ENCODE assay signal across 27 cellular contexts in genomic region chr1:168480997-168481396, GRCh38.
DNase-seq lines count a peak whose midpoint lies in the region; ATAC-seq lines count a peak whose summit lies in the region.
"Had no signal": no experiment of that assay in that cellular context is flagged by ENCODE, and none has a peak within 500 bp of the region (broad histone marks: within the 10 kb centered on the region; RNA-seq: fewer than 3 reads in every experiment).

No MANE protein-coding gene starts in this region.

- H3K14ac ChIP-seq in neuronal stem cell (ENCODE audit: low read length) = no peak overlapping the region

- H3K27ac ChIP-seq in neuronal stem cell (replicated peaks; ENCODE audit: low read length) (no peak overlapping the region), GM23248 (no peak overlapping the region)
- H3K27ac ChIP-seq: BLaER1 treated with 17β-estradiol and CSF1 and Interleukin-3, amounts not matched to agents 10 nM and 100 nM; left lung had no signal

- no peaks in the 10 kb centered on the region for H3K79me1 ChIP-seq in neuronal stem cell (ENCODE audit: low read depth, low read length)

- H3K23ac ChIP-seq in neuronal stem cell (ENCODE audit: low read depth, low read length, poor library complexity) = no peak overlapping the region

- no peak overlapping the region for H3K4me2 ChIP-seq in neuronal stem cell (ENCODE audit: insufficient read depth, low read length, poor library complexity, severe bottlenecking)
- no peak overlapping the region for H3K4me2 ChIP-seq in GM23248 (ENCODE audit: unreplicated experiment)
- H3K4me2 ChIP-seq: BLaER1 treated with 17β-estradiol and CSF1 and Interleukin-3, amounts not matched to agents 10 nM and 100 nM; SK-N-SH had no signal

- in situ Hi-C loops in GM23248 (cut with MboI) = no loop called here

- H3K79me2 ChIP-seq in GM23248 (ENCODE audit: insufficient read depth) = no peaks in the 10 kb centered on the region

- peak overlapping the region; percentile 26 for H3K27ac Mint-ChIP-seq in stimulated activated naive CD8-positive, alpha-beta T cell treated with anti-CD3 and anti-CD28 coated beads, Interleukin-15, Interleukin-2, amounts not matched to agents 100 ng/mL and 50 ng/mL, for 24 hours
- peak overlapping the region; percentile 11 to 76 for H3K27ac Mint-ChIP-seq in effector memory CD8-positive, alpha-beta T cell
- H3K27ac Mint-ChIP-seq: activated CD8-positive, alpha-beta memory T cell treated with anti-CD3 and anti-CD28 coated beads, Interleukin-2, amount 10 ng/mL, durations not matched to agents 7 days and 5 days had no signal

- no peaks in the 10 kb centered on the region for H3K9me2 ChIP-seq in GM23248 (ENCODE audit: insufficient read depth)
- H3K9me2 ChIP-seq: SK-N-SH had no signal

- H2AFZ ChIP-seq in neuronal stem cell (ENCODE audit: low read length) = no peak overlapping the region
- H2AFZ ChIP-seq in GM23248 = no peak overlapping the region

- H3K18ac ChIP-seq in neuronal stem cell (ENCODE audit: low read length) = no peak overlapping the region

- H3K36me3 ChIP-seq in neuronal stem cell (replicated peaks in 1 of 2; ENCODE audit: control insufficient read depth in 2 of 2, insufficient read depth in 2 of 2, low read length in 2 of 2) (no peaks in the 10 kb centered on the region), GM23248 (ENCODE audit: low read depth) (no peaks in the 10 kb centered on the region)
- H3K36me3 ChIP-seq: BLaER1 treated with 17β-estradiol and CSF1 and Interleukin-3, amounts not matched to agents 10 nM and 100 nM; heart right ventricle; left lung had no signal

- H2BK12ac ChIP-seq in neuronal stem cell (ENCODE audit: low read length) = no peak overlapping the region

- peaks cover 5% of the 10 kb centered on the region for H3K9me3 Mint-ChIP-seq in stimulated activated naive CD8-positive, alpha-beta T cell treated with anti-CD3 and anti-CD28 coated beads, Interleukin-15, Interleukin-2, amounts not matched to agents 100 ng/mL and 50 ng/mL, for 24 hours
- H3K9me3 Mint-ChIP-seq in effector memory CD8-positive, alpha-beta T cell = peaks cover 0 to 1% of the 10 kb centered on the region in 2 donors

- H3F3A ChIP-seq in GM23248 (ENCODE audit: insufficient read depth) = peaks cover 35% of the 10 kb centered on the region

- no peak for ATAC-seq in stimulated activated naive CD8-positive, alpha-beta T cell treated with anti-CD3 and anti-CD28 coated beads, Interleukin-15, Interleukin-2, amounts not matched to agents 100 U/mL and 50 U/mL, for 24 hours
- ATAC-seq in effector memory CD8-positive, alpha-beta T cell (replicated peaks) = no peak
- no peak for ATAC-seq in GM18867 (IDR thresholded peaks at IDR 0.05; ENCODE audit: unreplicated experiment)
- ATAC-seq: activated CD8-positive, alpha-beta memory T cell treated with anti-CD3 and anti-CD28 coated beads, Interleukin-2, amount 10 ng/mL, durations not matched to agents 7 days and 5 days; left lung had no signal

- no peak overlapping the region for H3K4me3 Mint-ChIP-seq in stimulated activated naive CD8-positive, alpha-beta T cell treated with anti-CD3 and anti-CD28 coated beads, Interleukin-15, Interleukin-2, amounts not matched to agents 100 ng/mL and 50 ng/mL, for 24 hours
- H3K4me3 Mint-ChIP-seq in effector memory CD8-positive, alpha-beta T cell = peak overlapping the region in 1 of 2 donors; percentile 23
- H3K4me3 Mint-ChIP-seq: activated CD8-positive, alpha-beta memory T cell treated with anti-CD3 and anti-CD28 coated beads, Interleukin-2, amount 10 ng/mL, durations not matched to agents 7 days and 5 days had no signal

- H3K4me1 Mint-ChIP-seq in stimulated activated naive CD8-positive, alpha-beta T cell treated with anti-CD3 and anti-CD28 coated beads, Interleukin-15, Interleukin-2, amounts not matched to agents 100 ng/mL and 50 ng/mL, for 24 hours (ENCODE audit: low read depth) = peaks cover 76% of the 10 kb centered on the region
- H3K4me1 Mint-ChIP-seq in effector memory CD8-positive, alpha-beta T cell (ENCODE audit: low read depth in 2 of 2) = peaks cover 60 to 64% of the 10 kb centered on the region in 2 donors

- no CpG with 5 or more reads among the region's 2 CpGs for WGBS in neuronal stem cell (ENCODE audit: extremely low coverage in 2 of 2, insufficient read length in 2 of 2, insufficient replicate concordance in 1 of 2), 2 donors
- 100% methylated on average over 2 of the region's 2 CpGs for WGBS in GM23248 (ENCODE audit: low coverage in 1 of 2, low lambda C conversion rate in 2 of 2, missing lambda C conversion rate in 2 of 2), 2 experiments

- H3K4ac ChIP-seq in neuronal stem cell (ENCODE audit: low read length) = no peak overlapping the region

- H3K9ac ChIP-seq in neuronal stem cell (ENCODE audit: low read depth, low read length, poor library complexity) (no peak overlapping the region), GM23248 (no peak overlapping the region)
- H3K9ac ChIP-seq: BLaER1 treated with 17β-estradiol and CSF1 and Interleukin-3, amounts not matched to agents 10 nM and 100 nM; SK-N-SH had no signal

- peak overlapping the region; percentile 2 for H2BK120ac ChIP-seq in neuronal stem cell (ENCODE audit: low read depth, low read length)

- H3K4me1 ChIP-seq in neuronal stem cell (ENCODE audit: control insufficient read depth in 2 of 2, insufficient read depth in 1 of 2, low read depth in 1 of 2, low read length in 2 of 2) (peaks cover 5 to 8% of the 10 kb centered on the region in 2 donors), GM23248 (ENCODE audit: insufficient read depth) (peaks cover 41% of the 10 kb centered on the region)

- no peak overlapping the region for H4K8ac ChIP-seq in neuronal stem cell (ENCODE audit: low read depth, low read length)

- no peak overlapping the region for H2BK15ac ChIP-seq in neuronal stem cell (ENCODE audit: low read length)

- no peak for DNase-seq in stimulated activated naive CD8-positive, alpha-beta T cell treated with anti-CD3 and anti-CD28 coated beads, Interleukin-15, Interleukin-2, amounts not matched to agents 100 U/mL and 50 U/mL, for 24 hours
- DNase-seq in effector memory CD8-positive, alpha-beta T cell = no peak
- DNase-seq in neuronal stem cell (ENCODE audit: low spot score) (no peak), AG20443 (ENCODE audit: low spot score) (no peak), cerebellum (ENCODE audit: low spot score) (no peak), GM23248 (no peak)
- DNase-seq: ACHN; activated CD4-positive, alpha-beta T cell treated with anti-CD3 and anti-CD28 coated beads for 48 hours; activated CD8-positive, alpha-beta memory T cell treated with anti-CD3 and anti-CD28 coated beads, Interleukin-2, amount 10 ng/mL, durations not matched to agents 7 days and 5 days; activated naive CD4-positive, alpha-beta T cell treated with anti-CD3 and anti-CD28 coated beads, Interleukin-2, amount 50 U/mL, for 16 hours; anterior cingulate cortex; Calu3; heart right ventricle; Karpas-422; left lung; NCI-H1048; NCI-H1694 treated with DMSO at 0.1 percent for 48 hours; NCI-H2171; NCI-H524 treated with DMSO at 0.1 percent for 48 hours; posterior cingulate gyrus; SK-N-SH; stimulated activated CD8-positive, alpha-beta memory T cell treated with anti-CD3 and anti-CD28 coated beads, Interleukin-4, amount 100 ng/mL, for 48 hours; substantia nigra; T-helper 2 cell had no signal

- H3K9me3 ChIP-seq in neuronal stem cell (replicated peaks in 1 of 2; ENCODE audit: control insufficient read depth in 2 of 2, insufficient read depth in 1 of 2, low read depth in 1 of 2, low read length in 2 of 2) (no peaks in the 10 kb centered on the region), GM23248 (ENCODE audit: low read depth) (no peaks in the 10 kb centered on the region)
- H3K9me3 ChIP-seq: heart right ventricle, left lung, SK-N-SH had no signal

- peaks cover 2% of the 10 kb centered on the region for H3K36me3 Mint-ChIP-seq in stimulated activated naive CD8-positive, alpha-beta T cell treated with anti-CD3 and anti-CD28 coated beads, Interleukin-15, Interleukin-2, amounts not matched to agents 100 ng/mL and 50 ng/mL, for 24 hours (ENCODE audit: low read depth)
- no peaks in the 10 kb centered on the region for H3K36me3 Mint-ChIP-seq in effector memory CD8-positive, alpha-beta T cell (ENCODE audit: insufficient read depth)

- H4K91ac ChIP-seq in neuronal stem cell (ENCODE audit: low read depth, low read length, poor library complexity) = no peak overlapping the region

- H3K4me3 ChIP-seq in neuronal stem cell (ENCODE audit: low read length in 2 of 2) = no peak overlapping the region
- no peak overlapping the region for H3K4me3 ChIP-seq in GM23248
- H3K4me3 ChIP-seq: BLaER1 treated with 17β-estradiol and CSF1 and Interleukin-3, amounts not matched to agents 10 nM and 100 nM; heart right ventricle; left lung had no signal

- no peak overlapping the region for H2BK5ac ChIP-seq in neuronal stem cell (ENCODE audit: low read length)

- no peak overlapping the region for H2AK5ac ChIP-seq in neuronal stem cell (ENCODE audit: low read depth, low read length)

- no peaks in the 10 kb centered on the region for H4K20me1 ChIP-seq in GM23248 (ENCODE audit: insufficient read depth)
- H4K20me1 ChIP-seq: BLaER1 treated with 17β-estradiol and CSF1 and Interleukin-3, amounts not matched to agents 10 nM and 100 nM had no signal

- no peaks in the 10 kb centered on the region for H3K27me3 Mint-ChIP-seq in stimulated activated naive CD8-positive, alpha-beta T cell treated with anti-CD3 and anti-CD28 coated beads, Interleukin-15, Interleukin-2, amounts not matched to agents 100 ng/mL and 50 ng/mL, for 24 hours
- H3K27me3 Mint-ChIP-seq in effector memory CD8-positive, alpha-beta T cell = no peaks in the 10 kb centered on the region
- H3K27me3 Mint-ChIP-seq: activated CD8-positive, alpha-beta memory T cell treated with anti-CD3 and anti-CD28 coated beads, Interleukin-2, amount 10 ng/mL, durations not matched to agents 7 days and 5 days had no signal

- H3K27me3 ChIP-seq in neuronal stem cell (ENCODE audit: control insufficient read depth in 3 of 3, insufficient read depth in 3 of 3, low read depth in 1 of 3, low read length in 3 of 3) (no peaks in the 10 kb centered on the region), GM23248 (replicated peaks; ENCODE audit: insufficient read depth) (no peaks in the 10 kb centered on the region)
- H3K27me3 ChIP-seq: BLaER1 treated with 17β-estradiol and CSF1 and Interleukin-3, amounts not matched to agents 10 nM and 100 nM; heart right ventricle; left lung had no signal
